In the genomic region with DNA sequence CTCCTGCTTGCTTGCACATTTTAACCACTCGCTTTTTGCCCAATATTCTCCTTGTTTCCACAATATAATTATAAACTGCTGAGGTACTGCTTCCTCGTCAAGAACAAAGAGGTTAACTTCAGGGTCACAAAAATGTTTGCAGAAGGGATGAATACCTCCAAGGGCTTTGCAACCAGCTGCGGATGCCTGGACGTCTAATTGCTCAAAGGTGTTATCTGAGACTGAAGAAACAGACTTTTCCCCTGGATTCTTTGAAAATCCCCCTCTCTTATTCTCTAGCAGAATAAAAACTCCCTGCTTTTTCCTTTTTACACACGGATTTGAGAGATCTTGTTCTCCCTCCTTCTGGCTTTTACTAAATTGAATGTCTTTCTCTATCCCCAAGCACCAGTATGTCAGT, we compare ENCODE assay signal across 8 cellular contexts. TPM values are rescaled to one million over a fixed set of nuclear protein-coding genes. Genes with fewer than 3 reads are reported as not detected.
DNase-seq lines count a peak whose midpoint lies in the region; ATAC-seq, FAIRE-seq and TF ChIP-seq lines count a peak whose summit lies in the region.

No MANE protein-coding gene starts in this region.

- WGBS in right lobe of liver (ENCODE audit: insufficient coverage, low coverage, low lambda C conversion rate, missing lambda C conversion rate): 9% methylated on average over 5 of the region's 5 CpGs

- ATAC-seq in right lobe of liver (no peak), thoracic aorta (ENCODE audit: insufficient number of reproducible peaks, low FRiP score, low read depth) (no peak), HG02678 (IDR thresholded peaks at IDR 0.05; ENCODE audit: unreplicated experiment) (no peak)

- no peaks in the 10 kb centered on the region for H3K9me3 Mint-ChIP-seq in activated CD4-positive, alpha-beta T cell treated with anti-CD3 and anti-CD28 coated beads, Interleukin-2, amount 10 ng/mL, durations not matched to agents 24 days and 14 days
- H3K9me3 Mint-ChIP-seq in astrocyte (ENCODE audit: unreplicated experiment): no peaks in the 10 kb centered on the region

- H3K27ac ChIP-seq in astrocyte (ENCODE audit: low read depth, low read length) (peak overlapping the region; percentile 87), right lobe of liver (peak overlapping the region; percentile 95 to 100 (median 99)), thoracic aorta (peak overlapping the region; percentile 66 to 88)

- FAIRE-seq in astrocyte (lab: Jason Lieb, UNC): no peak

- H3K4me3 ChIP-seq in astrocyte (ENCODE audit: insufficient read depth, low read depth, low read length) (peak overlapping the region; percentile 93), right lobe of liver (peak overlapping the region; percentile 61 to 82 (median 79)), thoracic aorta (peak overlapping the region; percentile 92)

- H4K20me1 ChIP-seq in astrocyte (ENCODE audit: insufficient read depth, low read length): no peaks in the 10 kb centered on the region

- intact Hi-C loops in activated CD4-positive, alpha-beta T cell treated with anti-CD3 and anti-CD28 coated beads, Interleukin-2, amount 10 ng/mL, durations not matched to agents 24 days and 14 days (cut with micrococcal nuclease): loop anchor here (2.0 kb wide), 2 partner anchors 38 to 50 kb away; no protein-coding TSS in a partner anchor
- intact Hi-C loops in right lobe of liver (cut with DNase I): no loop called here

- no peak for DNase-seq in activated CD4-positive, alpha-beta T cell treated with anti-CD3 and anti-CD28 coated beads, Interleukin-2, amount 10 ng/mL, durations not matched to agents 24 days and 14 days
- no peak for DNase-seq in activated CD4-positive, alpha-beta T cell treated with anti-CD3 and anti-CD28 coated beads for 1 hour
- DNase-seq in astrocyte (ENCODE audit: low read depth) (no peak), right lobe of liver (no peak), thoracic aorta (ENCODE audit: low spot score) (no peak), glomerular visceral epithelial cell (ENCODE audit: extremely low spot score) (no peak), globus pallidus (ENCODE audit: low spot score) (no peak)

- no peaks in the 10 kb centered on the region for H3K9me3 ChIP-seq in astrocyte (ENCODE audit: insufficient read depth, low read depth, low read length)
- H3K9me3 ChIP-seq in right lobe of liver: no peaks in the 10 kb centered on the region
- H3K9me3 ChIP-seq in thoracic aorta: no peaks in the 10 kb centered on the region

- H3K4me2 ChIP-seq in astrocyte (ENCODE audit: low read length): peak overlapping the region; percentile 96

- H3K27me3 Mint-ChIP-seq in activated CD4-positive, alpha-beta T cell treated with anti-CD3 and anti-CD28 coated beads, Interleukin-2, amount 10 ng/mL, durations not matched to agents 24 days and 14 days: peaks cover 65% of the 10 kb centered on the region
- H3K27me3 Mint-ChIP-seq in astrocyte (ENCODE audit: low read depth, unreplicated experiment): peaks cover 2% of the 10 kb centered on the region

- H2AFZ ChIP-seq in astrocyte (ENCODE audit: low read depth, low read length): peak overlapping the region; percentile 96

- no peak for TF ChIP-seq POLR2A in right lobe of liver (IDR thresholded peaks at IDR 0.05)

- peaks cover 19% of the 10 kb centered on the region for H3K4me1 Mint-ChIP-seq in activated CD4-positive, alpha-beta T cell treated with anti-CD3 and anti-CD28 coated beads, Interleukin-2, amount 10 ng/mL, durations not matched to agents 24 days and 14 days
- H3K4me1 Mint-ChIP-seq in astrocyte (ENCODE audit: low read depth, unreplicated experiment): no peaks in the 10 kb centered on the region

- peaks cover 18% of the 10 kb centered on the region for H3K4me1 ChIP-seq in astrocyte (ENCODE audit: insufficient read depth, low read length)
- peaks cover 0 to 28% (median 6%) of the 10 kb centered on the region in 4 donors for H3K4me1 ChIP-seq in right lobe of liver
- H3K4me1 ChIP-seq in thoracic aorta (ENCODE audit: control insufficient read depth in 1 of 2, low read depth in 2 of 2): peaks cover 0 to 7% of the 10 kb centered on the region in 2 donors

- no peaks in the 10 kb centered on the region for H3K27me3 ChIP-seq in astrocyte (ENCODE audit: insufficient read depth, low read length)
- no peaks in the 10 kb centered on the region for H3K27me3 ChIP-seq in right lobe of liver
- H3K27me3 ChIP-seq in thoracic aorta (replicated peaks; ENCODE audit: insufficient read depth): no peaks in the 10 kb centered on the region

- peak overlapping the region; percentile 91 for H3K4me3 Mint-ChIP-seq in activated CD4-positive, alpha-beta T cell treated with anti-CD3 and anti-CD28 coated beads, Interleukin-2, amount 10 ng/mL, durations not matched to agents 24 days and 14 days
- peak overlapping the region; percentile 85 for H3K4me3 Mint-ChIP-seq in astrocyte (ENCODE audit: unreplicated experiment)

- H3K79me2 ChIP-seq in astrocyte (ENCODE audit: insufficient read depth, low read length): peaks cover 14% of the 10 kb centered on the region

- H3K9ac ChIP-seq in astrocyte (ENCODE audit: low read length): peak overlapping the region; percentile 90

- H3K36me3 Mint-ChIP-seq in activated CD4-positive, alpha-beta T cell treated with anti-CD3 and anti-CD28 coated beads, Interleukin-2, amount 10 ng/mL, durations not matched to agents 24 days and 14 days (ENCODE audit: low read depth): peaks cover 2% of the 10 kb centered on the region
- no peaks in the 10 kb centered on the region for H3K36me3 Mint-ChIP-seq in astrocyte (ENCODE audit: low read depth, unreplicated experiment)

- no peak for TF ChIP-seq CTCF in astrocyte (IDR thresholded peaks at IDR 0.05; ENCODE audit: insufficient read depth, low read depth, low read length)
- no peak for TF ChIP-seq CTCF in right lobe of liver (IDR thresholded peaks at IDR 0.05)
- no peak for TF ChIP-seq CTCF in thoracic aorta (IDR thresholded peaks at IDR 0.05)

- no peak overlapping the region for H3K27ac Mint-ChIP-seq in activated CD4-positive, alpha-beta T cell treated with anti-CD3 and anti-CD28 coated beads, Interleukin-2, amount 10 ng/mL, durations not matched to agents 24 days and 14 days
- H3K27ac Mint-ChIP-seq in astrocyte (ENCODE audit: unreplicated experiment): peak overlapping the region; percentile 28

- H3K36me3 ChIP-seq in astrocyte (ENCODE audit: insufficient read depth, low read length) (no peaks in the 10 kb centered on the region), right lobe of liver (no peaks in the 10 kb centered on the region), thoracic aorta (no peaks in the 10 kb centered on the region)

RNA-seq across cellular contexts. Expression of gene SMPDL3A, which starts 0.4 kb away (rescaled TPM):
- 0.28 and 0.42 TPM in 2 replicates for total RNA-seq in activated CD4-positive, alpha-beta T cell treated with anti-CD3 and anti-CD28 coated beads, Interleukin-2, amount 10 ng/mL, durations not matched to agents 24 days and 14 days
- 6.9 and 7.3 TPM in 2 replicates for total RNA-seq in astrocyte
- total RNA-seq in right lobe of liver: 10 to 100 TPM; 27.5 to 51.9 (median 36.1) TPM
- 1 to 10 TPM; 4.2 to 8.0 TPM for total RNA-seq in thoracic aorta

RNA-seq across cellular contexts. Expression of gene FABP7, which starts 9.1 kb away (rescaled TPM):
- total RNA-seq in activated CD4-positive, alpha-beta T cell treated with anti-CD3 and anti-CD28 coated beads, Interleukin-2, amount 10 ng/mL, durations not matched to agents 24 days and 14 days: not detected in 2 replicates
- total RNA-seq in astrocyte (0.43 and 1.1 TPM in 2 replicates), right lobe of liver (not detected), thoracic aorta (not detected)
